16 cellular contexts compared by ENCODE assay signal in genomic region chr15:74391604-74392401, GRCh38. TPM values are rescaled to one million over a fixed set of nuclear protein-coding genes. Genes with fewer than 3 reads are reported as not detected.
A peak's percentile ranks its signal among the peaks of the same experiment; 100 is the strongest.
DNase-seq lines count a peak whose midpoint lies in the region; ATAC-seq and TF ChIP-seq lines count a peak whose summit lies in the region.
"Had no signal": no experiment of that assay in that cellular context is flagged by ENCODE, and none has a peak within 500 bp of the region (broad histone marks: within the 10 kb centered on the region; RNA-seq: fewer than 3 reads in every experiment).

No MANE protein-coding gene starts in this region.

- DNase-seq in activated naive CD4-positive, alpha-beta T cell treated with anti-CD3 and anti-CD28 coated beads, Interleukin-2, amount 50 U/mL, for 72 hours (ENCODE audit: low spot score in 2 of 2) = no peak
- DNase-seq in activated naive CD4-positive, alpha-beta T cell treated with anti-CD3 and anti-CD28 coated beads, Interleukin-2, amount 10 ng/mL, durations not matched to agents 7 days and 5 days = no peak
- DNase-seq in activated T-cell treated with anti-CD3 and anti-CD28 coated beads, Interleukin-2, amount 50 U/mL, for 48 hours = peak; percentile 33
- DNase-seq in fibroblast of lung (ENCODE audit: low read depth in 2 of 2) (no peak), spleen (no peak), putamen (ENCODE audit: low spot score) (no peak)
- DNase-seq: activated CD4-positive, CD25-positive, alpha-beta regulatory T cell; foreskin keratinocyte; NCI-H2029; NCI-H510A treated with DMSO at 0.1 percent for 48 hours; PC-3 had no signal

- H3K79me2 ChIP-seq in fibroblast of lung (ENCODE audit: control insufficient read depth, insufficient read depth, low read length) = no peaks in the 10 kb centered on the region

- H3K4me1 ChIP-seq in fibroblast of lung (ENCODE audit: control insufficient read depth, extremely low read depth, insufficient read depth, low read length) (peaks cover 19% of the 10 kb centered on the region), spleen (peaks cover 15 to 99% (median 63%) of the 10 kb centered on the region in 6 donors)

- TF ChIP-seq POLR2A in spleen (IDR thresholded peaks at IDR 0.05) = no peak

- H3K9ac ChIP-seq in fibroblast of lung (ENCODE audit: insufficient read depth, low read length) = no peak overlapping the region

- no peaks in the 10 kb centered on the region for H4K20me1 ChIP-seq in fibroblast of lung (ENCODE audit: control insufficient read depth, extremely low read depth, insufficient read depth, low read length)

- no peaks in the 10 kb centered on the region for H3K27me3 ChIP-seq in fibroblast of lung (ENCODE audit: control insufficient read depth, insufficient read depth, low read length)
- H3K27me3 ChIP-seq in spleen (replicated peaks in 1 of 7) = no peaks in the 10 kb centered on the region
- H3K27me3 ChIP-seq: cardiac muscle cell, foreskin keratinocyte had no signal

- no peaks in the 10 kb centered on the region for H3K36me3 ChIP-seq in fibroblast of lung (ENCODE audit: control insufficient read depth, insufficient read depth, low read length)
- H3K36me3 ChIP-seq in spleen = no peaks in the 10 kb centered on the region
- H3K36me3 ChIP-seq: cardiac muscle cell had no signal

- CTCF ChIA-PET in activated naive CD4-positive, alpha-beta T cell treated with anti-CD3 and anti-CD28 coated beads, Interleukin-2, amount 10 ng/mL, durations not matched to agents 7 days and 5 days (lab: Charles Lee) = no interaction called here

- H3K4me3 Mint-ChIP-seq in activated naive CD4-positive, alpha-beta T cell treated with anti-CD3 and anti-CD28 coated beads, Interleukin-2, amount 10 ng/mL, durations not matched to agents 7 days and 5 days = no peak overlapping the region

- H3K4me2 ChIP-seq in fibroblast of lung (ENCODE audit: extremely low read depth, insufficient read depth, low read length) = no peak overlapping the region

- intact Hi-C loops in spleen (cut with DNase I; ENCODE audit: low total_unique reads) = no loop called here

- no peaks in the 10 kb centered on the region for H3K27me3 Mint-ChIP-seq in activated naive CD4-positive, alpha-beta T cell treated with anti-CD3 and anti-CD28 coated beads, Interleukin-2, amount 10 ng/mL, durations not matched to agents 7 days and 5 days

- H3K4me1 Mint-ChIP-seq in activated naive CD4-positive, alpha-beta T cell treated with anti-CD3 and anti-CD28 coated beads, Interleukin-2, amount 10 ng/mL, durations not matched to agents 7 days and 5 days = peaks cover 35% of the 10 kb centered on the region

- TF ChIP-seq CTCF in fibroblast of lung (conservative IDR thresholded peaks at IDR 0.05 in 1 of 2, IDR thresholded peaks at IDR 0.05 in 1 of 2; ENCODE audit: low read depth in 1 of 2, low read length in 2 of 2) (no peak), spleen (IDR thresholded peaks at IDR 0.05 in 8 of 11, conservative IDR thresholded peaks at IDR 0.05 in 3 of 11) (no peak)

- H3K4me3 ChIP-seq in fibroblast of lung (replicated peaks in 1 of 4; ENCODE audit: control extremely low read depth in 1 of 4, insufficient read depth in 1 of 4, low read depth in 3 of 4, low read length in 4 of 4) (no peak overlapping the region), spleen (no peak overlapping the region)
- H3K4me3 ChIP-seq: cardiac muscle cell, lung had no signal

- H3K36me3 Mint-ChIP-seq in activated naive CD4-positive, alpha-beta T cell treated with anti-CD3 and anti-CD28 coated beads, Interleukin-2, amount 50 U/mL, for 72 hours = no peaks in the 10 kb centered on the region
- H3K36me3 Mint-ChIP-seq in activated naive CD4-positive, alpha-beta T cell treated with anti-CD3 and anti-CD28 coated beads, Interleukin-2, amount 10 ng/mL, durations not matched to agents 7 days and 5 days = no peaks in the 10 kb centered on the region

- whole genome bisulfite sequencing in spleen, 5 donors = 67 to 79% (median 73%) methylated on average over 9 of the region's 9 CpGs

- H3K9me3 Mint-ChIP-seq in activated naive CD4-positive, alpha-beta T cell treated with anti-CD3 and anti-CD28 coated beads, Interleukin-2, amount 50 U/mL, for 72 hours = no peaks in the 10 kb centered on the region
- no peaks in the 10 kb centered on the region for H3K9me3 Mint-ChIP-seq in activated naive CD4-positive, alpha-beta T cell treated with anti-CD3 and anti-CD28 coated beads, Interleukin-2, amount 10 ng/mL, durations not matched to agents 7 days and 5 days

- H3K9me3 ChIP-seq in fibroblast of lung (ENCODE audit: control insufficient read depth, insufficient read depth, low read depth, low read length) (no peaks in the 10 kb centered on the region), spleen (no peaks in the 10 kb centered on the region)

- peak overlapping the region; percentile 70 to 73 for H3K27ac Mint-ChIP-seq in activated naive CD4-positive, alpha-beta T cell treated with anti-CD3 and anti-CD28 coated beads, Interleukin-2, amount 50 U/mL, for 72 hours
- no peak overlapping the region for H3K27ac Mint-ChIP-seq in activated naive CD4-positive, alpha-beta T cell treated with anti-CD3 and anti-CD28 coated beads, Interleukin-2, amount 10 ng/mL, durations not matched to agents 7 days and 5 days

- no peak for ATAC-seq in activated naive CD4-positive, alpha-beta T cell treated with anti-CD3 and anti-CD28 coated beads, Interleukin-2, amount 50 U/mL, for 72 hours
- ATAC-seq in GM19328 (IDR thresholded peaks at IDR 0.05; ENCODE audit: unreplicated experiment) = no peak
- ATAC-seq: foreskin keratinocyte, PC-3 had no signal

- no peak overlapping the region for H3K27ac ChIP-seq in fibroblast of lung (ENCODE audit: insufficient read depth, low read length)
- H3K27ac ChIP-seq in temporal lobe (ENCODE audit: low read depth, low read length) = peak overlapping the region; percentile 44
- peak overlapping the region in 3 of 8 donors; percentile 28 to 88 (median 61) for H3K27ac ChIP-seq in spleen
- H3K27ac ChIP-seq: cardiac muscle cell, foreskin keratinocyte had no signal

- H2AFZ ChIP-seq in fibroblast of lung (ENCODE audit: low read length) = peak overlapping the region; percentile 62

RNA-seq across cellular contexts. Expression of gene CYP11A1, which starts 24.4 kb away (rescaled TPM):
- under 1 TPM in 1 of 2 donors, not detected in 1; 0.59 TPM for total RNA-seq in activated naive CD4-positive, alpha-beta T cell treated with anti-CD3 and anti-CD28 coated beads, Interleukin-2, amount 50 U/mL, for 72 hours
- total RNA-seq in fibroblast of lung = 0.33 and 0.51 TPM in 2 replicates
- polyA plus RNA-seq in fibroblast of lung = 0.05 and 0.07 TPM in 2 replicates
- 0.15 TPM in 1 of 2 replicates, not detected in the other for polyA plus RNA-seq in fibroblast of lung (2012)
- 3.1 TPM in 1 of 2 replicates, not detected in the other for polyA minus RNA-seq in fibroblast of lung (ENCODE audit: low replicate concordance)
- total RNA-seq in temporal lobe = not detected
- 10 to 100 TPM in 1 of 7 donors, 1 to 10 TPM in 6; 3.2 to 14.3 (median 5.0) TPM for total RNA-seq in spleen
- polyA plus RNA-seq in spleen = 1 to 10 TPM; 1.6 to 3.6 (median 1.7) TPM
- total RNA-seq: foreskin keratinocyte, occipital lobe had no signal

RNA-seq across cellular contexts. Expression of gene SEMA7A, which starts 42.0 kb away (rescaled TPM):
- 10 to 100 TPM; 47.8 to 53.6 TPM for total RNA-seq in activated naive CD4-positive, alpha-beta T cell treated with anti-CD3 and anti-CD28 coated beads, Interleukin-2, amount 50 U/mL, for 72 hours
- total RNA-seq in fibroblast of lung (2.3 and 5.6 TPM in 2 replicates), temporal lobe (25.8 TPM), spleen (100 to 1,000 TPM in 5 of 7 donors, 10 to 100 TPM in 2; 74.9 to 150 (median 132) TPM)
- polyA plus RNA-seq in fibroblast of lung (12.5 and 18.5 TPM in 2 replicates), spleen (100 to 1,000 TPM in 1 of 3 donors, 10 to 100 TPM in 2; 41.6 to 154 (median 78.4) TPM)
- polyA plus RNA-seq in fibroblast of lung (2012) = 16.1 and 22.2 TPM in 2 replicates
- polyA minus RNA-seq in fibroblast of lung (ENCODE audit: low replicate concordance) = 18.9 and 29.8 TPM in 2 replicates

Comparison
In these comparisons a context has a peak if more than half of its experiments do, and no peak if none do; other contexts are left out.
1. DNase-seq: peak in activated T-cell treated with anti-CD3 and anti-CD28 coated beads, Interleukin-2, amount 50 U/mL, for 48 hours (2 of 2); none in activated naive CD4-positive, alpha-beta T cell treated with anti-CD3 and anti-CD28 coated beads, Interleukin-2, amount 50 U/mL, for 72 hours (0 of 2), activated naive CD4-positive, alpha-beta T cell treated with anti-CD3 and anti-CD28 coated beads, Interleukin-2, amount 10 ng/mL, durations not matched to agents 7 days and 5 days (single experiment), fibroblast of lung (0 of 2), spleen (single experiment) and putamen (single experiment).